24 cellular contexts compared by ENCODE assay signal in the genomic region with DNA sequence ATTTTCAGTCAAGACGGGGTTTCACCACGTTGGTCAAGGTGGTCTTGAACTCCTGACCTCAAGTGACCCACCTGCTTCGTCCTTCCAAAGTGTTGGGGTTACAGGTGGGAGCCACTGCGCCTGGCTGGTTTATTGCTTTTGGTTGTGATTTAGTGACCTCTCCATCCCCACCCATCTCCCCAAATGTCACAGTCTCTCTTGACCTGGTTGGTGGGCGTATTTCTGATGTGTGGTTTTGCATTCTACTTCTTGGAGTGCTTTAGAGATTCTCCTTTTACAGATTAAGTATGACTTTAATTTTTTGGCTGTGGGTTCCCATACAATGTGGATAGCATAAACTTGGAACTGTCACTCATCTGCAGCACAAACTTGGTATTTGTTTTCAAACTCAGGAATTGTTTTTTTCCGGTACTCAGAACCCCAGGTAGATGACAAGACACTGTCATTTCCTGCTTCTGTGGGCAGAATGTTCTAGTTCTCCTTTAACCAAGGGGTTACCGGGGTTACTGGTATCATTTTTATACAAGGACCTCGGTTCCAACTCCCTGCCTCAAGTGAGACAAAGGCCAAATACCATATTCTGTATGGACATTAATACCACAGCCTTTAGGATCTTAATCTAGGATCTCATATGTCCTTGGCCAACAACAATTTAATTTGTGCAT. TPM values are rescaled to one million over a fixed set of nuclear protein-coding genes. Genes with fewer than 3 reads are reported as not detected.
DNase-seq lines count a peak whose midpoint lies in the region; ATAC-seq, FAIRE-seq and TF ChIP-seq lines count a peak whose summit lies in the region.
"Had no signal": no experiment of that assay in that cellular context is flagged by ENCODE, and none has a peak within 500 bp of the region (broad histone marks: within the 10 kb centered on the region; RNA-seq: fewer than 3 reads in every experiment).

No MANE protein-coding gene starts in this region.

- H3K9ac ChIP-seq in GM12878 (ENCODE audit: control insufficient read depth, insufficient read depth, low read length) = no peak overlapping the region

- BruUV-seq in GM12878 (replicated peaks; lab: Mats Ljungman, UMichigan) = no TSS peak

- RAD21 ChIA-PET in GM12878 (lab: Charles Lee; ENCODE audit: unreplicated experiment) = no interaction called here

- SMC1A ChIA-PET in GM12878 (lab: Charles Lee; ENCODE audit: uncharacterized antibody, unreplicated experiment) = interaction anchor here (1.9 kb wide), 1 partner anchor 9 kb away, joined by 5 read pairs; no protein-coding TSS in a partner anchor

- no peak for TF ChIP-seq RAD21 in GM12878 (IDR thresholded peaks at IDR 0.05; ENCODE audit: insufficient read depth, low read depth, low read length)

- H3K36me3 ChIP-seq in GM12878 (ENCODE audit: control insufficient read depth in 2 of 2, insufficient read depth in 2 of 2, low read length in 1 of 2) = no peaks in the 10 kb centered on the region
- H3K36me3 ChIP-seq: BE2C had no signal

- ATAC-seq in HG02678 (IDR thresholded peaks at IDR 0.05; ENCODE audit: unreplicated experiment) (peak; percentile 45), GM12878 (peak; percentile 68), GM19324 (IDR thresholded peaks at IDR 0.05; ENCODE audit: low FRiP score, unreplicated experiment) (no peak)
- ATAC-seq: Right ventricle myocardium inferior had no signal

- no peaks in the 10 kb centered on the region; the same call in 2 of the 3 replicates for H3K9me3 ChIP-seq in GM12878 (replicated peaks; ENCODE audit: control insufficient read depth, insufficient read depth, low read length)
- H3K9me3 ChIP-seq: BE2C had no signal

- 12% methylated on average over 8 of the region's 8 CpGs for WGBS in GM12878 (ENCODE audit: insufficient coverage, insufficient replicate concordance, low lambda C conversion rate, missing lambda C conversion rate)

- in situ Hi-C loops in GM12878 (cut with MboI) = no loop called here

- H3K27ac ChIP-seq in GM12878 (ENCODE audit: control insufficient read depth, insufficient read depth) = no peak overlapping the region

- no peaks in the 10 kb centered on the region for H3K27me3 ChIP-seq in GM12878 (replicated peaks in 1 of 2; ENCODE audit: control insufficient read depth in 2 of 2, insufficient read depth in 2 of 2, low read length in 1 of 2)
- H3K27me3 ChIP-seq: BE2C had no signal

- no peak for TF ChIP-seq CTCF in GM12865 (IDR thresholded peaks at IDR 0.05; ENCODE audit: insufficient read depth, low read depth, low read length, missing control alignments)
- TF ChIP-seq CTCF in GM12878 (IDR thresholded peaks at IDR 0.05 in 2 of 3, conservative IDR thresholded peaks at IDR 0.05 in 1 of 3; ENCODE audit: control insufficient read depth in 2 of 3, extremely low read depth in 1 of 3, insufficient read depth in 1 of 3, low read depth in 3 of 3, low read length in 3 of 3) = no peak
- TF ChIP-seq CTCF in CD14-positive monocyte (IDR thresholded peaks at IDR 0.05) = no peak

- H3K27ac Mint-ChIP-seq in CD14-positive monocyte = peak overlapping the region in 1 of 7 donors; percentile 26

- intact Hi-C loops in GM12878 (cut with micrococcal nuclease; ENCODE audit: unreplicated experiment) (loop anchor here (10.0 kb wide), 1 partner anchor 455 kb away; no protein-coding TSS in a partner anchor), CD14-positive monocyte (cut with micrococcal nuclease) (loop anchor here in 1 of 2 donors (10.0 kb wide), 1 partner anchor 55 kb away; a partner anchor contains a TSS)

- H4K20me1 ChIP-seq in GM12878 (ENCODE audit: control insufficient read depth, insufficient read depth) = no peaks in the 10 kb centered on the region

- no peak for TF ChIP-seq EP300 in GM12878 (IDR thresholded peaks at IDR 0.05; ENCODE audit: borderline replicate concordance in 1 of 2, control insufficient read depth in 1 of 2, low read depth in 2 of 2, low read length in 2 of 2)

- CTCF ChIA-PET in GM12878 (lab: Yijun Ruan, JAX) = interaction anchor here (1.3 kb wide), 1 partner anchor 14 kb away, joined by 3 read pairs; no protein-coding TSS in a partner anchor

- H3K4me2 ChIP-seq in GM12878 (ENCODE audit: control insufficient read depth, insufficient read depth) = no peak overlapping the region

- peaks cover 0 to 2% of the 10 kb centered on the region in 2 donors for H3K36me3 Mint-ChIP-seq in CD14-positive monocyte

- POLR2A ChIA-PET in GM12878 (lab: Charles Lee) = no interaction called here

- no peak for TF ChIP-seq POLR2A in GM12878 (IDR thresholded peaks at IDR 0.05; ENCODE audit: low read depth, low read length)

- no peaks in the 10 kb centered on the region for H3K79me2 ChIP-seq in GM12878 (ENCODE audit: control insufficient read depth, insufficient read depth, low read length)

- no peak overlapping the region for H3K4me3 Mint-ChIP-seq in CD14-positive monocyte

- peaks cover 21% of the 10 kb centered on the region for H3K4me1 Mint-ChIP-seq in CD14-positive monocyte

- H3K9me3 Mint-ChIP-seq in CD14-positive monocyte = peaks cover 0 to 2% (median 0%) of the 10 kb centered on the region in 7 donors

- DNase-seq in CD1c-positive myeloid dendritic cell (ENCODE audit: extremely low spot score) (peak; percentile 12), GM12865 (ENCODE audit: low read depth) (peak; percentile 29), GM12878 (ENCODE audit: low read depth, low spot score) (no peak), NCI-H345 (lab: John Stamatoyannopoulos, UW) (no peak), CD14-positive monocyte (ENCODE audit: low spot score) (no peak), HuH-7.5 (ENCODE audit: low spot score) (no peak)
- DNase-seq: BE2C, DMS79, IMR-90, NCI-H1417, NCI-H2029, NCI-H2171, NCI-H446, NCI-H526 treated with DMSO at 0.1 percent for 48 hours, SW 1271 had no signal

- H3K4me3 ChIP-seq in GM12865 (ENCODE audit: low read depth, low read length) (no peak overlapping the region), GM12878 (no peak overlapping the region)

- H3K27me3 Mint-ChIP-seq in CD14-positive monocyte (ENCODE audit: low read depth in 3 of 3) = no peaks in the 10 kb centered on the region

- H3K4me1 ChIP-seq in GM12878 (ENCODE audit: control insufficient read depth, insufficient read depth, low read length) = no peaks in the 10 kb centered on the region; the same call in 1 of the 2 replicates
- H3K4me1 ChIP-seq: BE2C had no signal

- no peak for FAIRE-seq in GM12878 (lab: Jason Lieb, UNC)
- FAIRE-seq: A204.1, H1, RCC 7860 had no signal

- H2AFZ ChIP-seq in GM12878 (ENCODE audit: control insufficient read depth, low read depth, low read length) = no peak overlapping the region

TF ChIP-seq in GM12878, 131 proteins besides CTCF, POLR2A, EP300 and RAD21:
- TF ChIP-seq, protein P1, sequence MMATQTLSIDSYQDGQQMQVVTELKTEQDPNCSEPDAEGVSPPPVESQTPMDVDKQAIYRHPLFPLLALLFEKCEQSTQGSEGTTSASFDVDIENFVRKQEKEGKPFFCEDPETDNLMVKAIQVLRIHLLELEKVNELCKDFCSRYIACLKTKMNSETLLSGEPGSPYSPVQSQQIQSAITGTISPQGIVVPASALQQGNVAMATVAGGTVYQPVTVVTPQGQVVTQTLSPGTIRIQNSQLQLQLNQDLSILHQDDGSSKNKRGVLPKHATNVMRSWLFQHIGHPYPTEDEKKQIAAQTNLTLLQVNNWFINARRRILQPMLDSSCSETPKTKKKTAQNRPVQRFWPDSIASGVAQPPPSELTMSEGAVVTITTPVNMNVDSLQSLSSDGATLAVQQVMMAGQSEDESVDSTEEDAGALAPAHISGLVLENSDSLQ (IDR thresholded peaks at IDR 0.05) = 0 out of 2 replicates have a peak, but pooled peaks have one; percentile 13
- TF ChIP-seq PAX5 (IDR thresholded peaks at IDR 0.05; ENCODE audit: borderline replicate concordance, low read depth, low read length) = 0 out of 2 replicates have a peak, but pooled peaks have one; percentile 20
- TF ChIP-seq ZNF384 (IDR thresholded peaks at IDR 0.05; ENCODE audit: borderline replicate concordance, low read depth, low read length) = no peak

RNA-seq across cellular contexts. Expression of a gene that starts 50.5 kb away (rescaled TPM):
- not detected in 2 replicates for total RNA-seq in GM12878 (2013; cell fraction: nucleolus; rRNA removed)
- total RNA-seq in GM12878 (2014; rRNA removed) = not detected in 2 replicates
- 0.04 TPM in 1 of 2 replicates, not detected in the other for total RNA-seq in GM12878 (2014; rRNA removed; fragmentation: Illumina TruSeq; extraction: Trizol)
- total RNA-seq in GM12878 (2021) = 0.19 and 0.21 TPM in 2 replicates
- polyA plus RNA-seq in GM12878 (2011; ENCODE audit: low read depth) = not detected
- 0.01 TPM in 1 of 2 replicates, not detected in the other for polyA plus RNA-seq in GM12878 (2011; rRNA removed)
- polyA plus RNA-seq in GM12878 (2011; cell fraction: cytosol; rRNA removed) = not detected in 2 replicates
- polyA plus RNA-seq in GM12878 (2011; cell fraction: nucleus; rRNA removed) = 0.03 TPM in 1 of 2 replicates, not detected in the other
- 0.01 and 0.03 TPM in 2 replicates for polyA plus RNA-seq in GM12878 (2012)
- polyA plus RNA-seq in GM12878 (2014; fragmentation: Illumina TruSeq; extraction: Trizol) = 0.03 TPM in 1 of 2 replicates, not detected in the other
- under 1 TPM in 1 of 2 experiments, not detected in 1; 0.02 TPM for polyA plus RNA-seq in GM12878 (2014; fragmentation: Nextera tagmentation; extraction: Ambion mirVana)
- 0.01 TPM in 1 of 2 replicates, not detected in the other for polyA plus RNA-seq in GM12878 (2014; rRNA removed)
- not detected for polyA plus RNA-seq in GM12878 (2016; fragmentation: Nextera tagmentation; extraction: Ambion mirVana)
- 0.07 TPM in 1 of 2 replicates, not detected in the other for polyA minus RNA-seq in GM12878 (2011; rRNA and poly(A)+ RNA removed)
- polyA minus RNA-seq in GM12878 (2011; cell fraction: cytosol; rRNA and poly(A)+ RNA removed) = not detected in 2 replicates
- not detected in 2 replicates for polyA minus RNA-seq in GM12878 (2011; cell fraction: nucleus; rRNA and poly(A)+ RNA removed)
- under 1 TPM; 0.11 to 0.34 TPM for polyA plus RNA-seq in CD14-positive monocyte
- total RNA-seq: HT-29, IMR-90, M059J, OCI-LY7 had no signal
- polyA plus RNA-seq: IMR-90 had no signal

Comparison
In these comparisons a context has a peak if more than half of its experiments do, and no peak if none do; other contexts are left out.
1. DNase-seq: peak in CD1c-positive myeloid dendritic cell (single experiment) and GM12865 (single experiment); none in GM12878 (single experiment), NCI-H345 (single experiment), CD14-positive monocyte (single experiment) and HuH-7.5 (single experiment).